1 cellular context compared by ENCODE assay signal in the genomic region with DNA sequence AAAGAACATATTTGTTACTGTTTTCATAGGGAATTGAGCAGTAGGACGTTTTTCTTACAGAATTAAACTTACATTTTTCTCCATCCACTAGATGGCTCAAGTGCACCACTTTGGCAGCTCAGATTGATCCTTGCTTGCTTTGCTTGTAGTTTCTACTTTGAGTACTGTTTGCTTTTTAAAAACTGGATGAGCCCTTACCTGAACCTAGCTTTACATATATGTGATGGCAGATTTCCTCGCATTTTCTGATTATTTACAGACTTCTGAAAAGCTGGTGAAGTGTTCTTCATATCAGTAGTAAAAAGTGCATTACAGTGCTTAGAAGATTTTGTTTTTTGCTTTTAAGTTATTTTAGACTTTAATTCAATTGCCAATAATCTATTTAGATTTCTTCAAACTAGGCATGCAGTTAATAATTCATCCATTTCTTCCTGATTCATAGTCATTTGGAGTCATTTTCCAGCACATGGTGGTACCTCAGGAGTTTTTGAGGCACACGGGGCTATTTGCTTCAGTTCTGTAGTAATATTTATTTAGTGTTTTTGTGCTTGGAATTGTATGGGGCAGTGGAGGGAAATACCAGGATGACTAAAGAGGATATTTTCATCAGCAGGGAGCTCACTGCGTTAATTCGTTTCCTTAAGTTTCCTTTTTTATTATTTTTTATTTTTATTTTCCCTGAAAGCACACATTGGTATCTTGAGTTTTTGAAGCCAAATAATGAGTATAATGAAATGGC.
TF ChIP-seq lines count a peak whose summit lies in the region.

No MANE protein-coding gene starts in this region.

TF ChIP-seq in HEK293, 187 proteins besides CTCF, POLR2A, EP300 and RAD21 (continued from another document):
- TF ChIP-seq MYNN (tag by site-specific recombination; IDR thresholded peaks at IDR 0.05; ENCODE audit: borderline replicate concordance) (no peak), ZNF654 (tag by site-specific recombination; IDR thresholded peaks at IDR 0.05; ENCODE audit: low read depth) (peak; percentile 91), ZNF792 (tag by site-specific recombination; IDR thresholded peaks at IDR 0.05) (no peak), ZNF449 (tag by site-specific recombination; IDR thresholded peaks at IDR 0.05) (no peak), ZFHX2 (tag by site-specific recombination; conservative IDR thresholded peaks at IDR 0.05) (no peak)
- TF ChIP-seq, protein P1, sequence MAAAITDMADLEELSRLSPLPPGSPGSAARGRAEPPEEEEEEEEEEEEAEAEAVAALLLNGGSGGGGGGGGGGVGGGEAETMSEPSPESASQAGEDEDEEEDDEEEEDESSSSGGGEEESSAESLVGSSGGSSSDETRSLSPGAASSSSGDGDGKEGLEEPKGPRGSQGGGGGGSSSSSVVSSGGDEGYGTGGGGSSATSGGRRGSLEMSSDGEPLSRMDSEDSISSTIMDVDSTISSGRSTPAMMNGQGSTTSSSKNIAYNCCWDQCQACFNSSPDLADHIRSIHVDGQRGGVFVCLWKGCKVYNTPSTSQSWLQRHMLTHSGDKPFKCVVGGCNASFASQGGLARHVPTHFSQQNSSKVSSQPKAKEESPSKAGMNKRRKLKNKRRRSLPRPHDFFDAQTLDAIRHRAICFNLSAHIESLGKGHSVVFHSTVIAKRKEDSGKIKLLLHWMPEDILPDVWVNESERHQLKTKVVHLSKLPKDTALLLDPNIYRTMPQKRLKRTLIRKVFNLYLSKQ (tag by site-specific recombination; IDR thresholded peaks at IDR 0.05; ENCODE audit: borderline replicate concordance) = no peak
